In genomic region chr12:11959117-11959823, GRCh38 we compare ENCODE assay signal across 3 cellular contexts.
TF ChIP-seq lines count a peak whose summit lies in the region.

No MANE protein-coding gene starts in this region.

TF ChIP-seq in SK-N-SH, 30 proteins besides CTCF, POLR2A, EP300 and RAD21 (continued from another document):
- no peak for TF ChIP-seq USF1 (IDR thresholded peaks at IDR 0.05; ENCODE audit: borderline replicate concordance, low read depth)
- no peak for TF ChIP-seq MXI1 (IDR thresholded peaks at IDR 0.05; ENCODE audit: low read depth, low read length)
- TF ChIP-seq FOXM1 (IDR thresholded peaks at IDR 0.05; ENCODE audit: low read depth): no peak

TF ChIP-seq in SK-N-SH treated with all-trans-retinoic acid at 6 μM for 48 hours, 23 proteins besides CTCF, POLR2A, EP300 and RAD21 (continued from another document):
- no peak for TF ChIP-seq ISL1 (CRISPR knock-in tag; IDR thresholded peaks at IDR 0.05)
- no peak for TF ChIP-seq ZNF70 (CRISPR knock-in tag; IDR thresholded peaks at IDR 0.05)
- no peak for TF ChIP-seq PPARA (CRISPR knock-in tag; IDR thresholded peaks at IDR 0.05; ENCODE audit: borderline replicate concordance)
- no peak for TF ChIP-seq RARB (CRISPR knock-in tag; IDR thresholded peaks at IDR 0.05)
- TF ChIP-seq CSRNP3 (CRISPR knock-in tag; IDR thresholded peaks at IDR 0.05): no peak
- TF ChIP-seq ZFP30 (CRISPR knock-in tag; IDR thresholded peaks at IDR 0.05): no peak
- TF ChIP-seq ZFP3 (CRISPR knock-in tag; IDR thresholded peaks at IDR 0.05): no peak
- TF ChIP-seq POU6F1 (CRISPR knock-in tag; IDR thresholded peaks at IDR 0.05; ENCODE audit: borderline replicate concordance, low read depth): no peak
- no peak for TF ChIP-seq ZNF8 (CRISPR knock-in tag; IDR thresholded peaks at IDR 0.05)
- TF ChIP-seq PATZ1 (CRISPR knock-in tag; IDR thresholded peaks at IDR 0.05; ENCODE audit: borderline replicate concordance): no peak
- no peak for TF ChIP-seq BACH2 (CRISPR knock-in tag; IDR thresholded peaks at IDR 0.05; ENCODE audit: borderline replicate concordance)

TF ChIP-seq in H1, 55 proteins besides CTCF, POLR2A, EP300 and RAD21 (continued from another document):
- TF ChIP-seq JUND (IDR thresholded peaks at IDR 0.05; ENCODE audit: low read length): no peak
- no peak for TF ChIP-seq HDAC2 (IDR thresholded peaks at IDR 0.05; ENCODE audit: borderline replicate concordance in 1 of 2, low read depth in 2 of 2, low read length in 2 of 2)
- TF ChIP-seq TAF7 (optimal IDR thresholded peaks at IDR 0.05; ENCODE audit: borderline replicate concordance, low read depth, low read length): no peak
- TF ChIP-seq KDM4A (IDR thresholded peaks at IDR 0.05; ENCODE audit: low read depth, low read length, severe bottlenecking): no peak
TF ChIP-seq in H1: peak in this region for 0.
